Comparison of ENCODE assay signal across 14 cellular contexts in the genomic region with DNA sequence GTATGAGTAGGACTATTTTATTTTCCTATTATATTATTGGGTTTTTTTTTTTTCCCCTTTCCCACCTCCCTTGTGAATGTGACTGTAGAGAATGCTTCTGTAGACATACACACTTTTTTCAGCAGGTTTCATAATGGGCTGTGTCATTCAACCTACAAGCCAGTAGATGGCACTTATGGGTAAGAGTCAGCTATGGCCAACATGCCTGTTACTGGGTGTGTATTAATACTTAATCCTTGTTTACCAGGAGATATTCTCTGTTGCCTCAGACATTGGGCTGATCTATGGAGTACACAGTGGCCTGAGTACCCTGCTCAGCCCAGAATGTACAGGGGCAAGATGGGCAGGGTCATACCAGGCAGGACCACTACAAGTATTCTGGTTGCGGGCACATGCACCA.
DNase-seq lines count a peak whose midpoint lies in the region; ATAC-seq and TF ChIP-seq lines count a peak whose summit lies in the region.
"Had no signal": no experiment of that assay in that cellular context is flagged by ENCODE, and none has a peak within 500 bp of the region (broad histone marks: within the 10 kb centered on the region; RNA-seq: fewer than 3 reads in every experiment).

No MANE protein-coding gene starts in this region.

- in situ Hi-C loops in Panc1 (cut with HindIII; ENCODE audit: low pct_unique_long_range_greater_than_20kb, low sequenced_read_pairs): no loop called here

- H3K4me3 Mint-ChIP-seq in naive thymus-derived CD4-positive, alpha-beta T cell: no peak overlapping the region
- no peak overlapping the region for H3K4me3 Mint-ChIP-seq in activated CD4-positive, alpha-beta T cell treated with anti-CD3 and anti-CD28 coated beads for 36 hours

- H3K36me3 ChIP-seq in BE2C (no peaks in the 10 kb centered on the region), H7 (replicated peaks; ENCODE audit: control insufficient read depth, insufficient read depth, low read length) (no peaks in the 10 kb centered on the region), Panc1 (ENCODE audit: control insufficient read depth, insufficient read depth, low read length) (no peaks in the 10 kb centered on the region), hepatocyte (replicated peaks; ENCODE audit: insufficient read depth, low read depth) (no peaks in the 10 kb centered on the region)
- no peaks in the 10 kb centered on the region for H3K36me3 ChIP-seq in naive thymus-derived CD4-positive, alpha-beta T cell (ENCODE audit: control insufficient read depth in 2 of 3, insufficient read depth in 3 of 3, low read length in 3 of 3)
- H3K36me3 ChIP-seq: right atrium auricular region, thoracic aorta had no signal

- H3K27ac ChIP-seq in Panc1 (ENCODE audit: low read length): no peak overlapping the region
- H3K27ac ChIP-seq in hepatocyte: no peak overlapping the region
- no peak overlapping the region for H3K27ac ChIP-seq in naive thymus-derived CD4-positive, alpha-beta T cell (ENCODE audit: low read depth, low read length)
- H3K27ac ChIP-seq: right atrium auricular region, thoracic aorta had no signal

- peaks cover 0 to 37% (median 16%) of the 10 kb centered on the region in 11 donors for H3K9me3 Mint-ChIP-seq in naive thymus-derived CD4-positive, alpha-beta T cell
- peaks cover 18% of the 10 kb centered on the region for H3K9me3 Mint-ChIP-seq in activated CD4-positive, alpha-beta T cell treated with anti-CD3 and anti-CD28 coated beads for 36 hours (ENCODE audit: low read depth)

- no peaks in the 10 kb centered on the region for H3K79me2 ChIP-seq in hepatocyte

- H3K4me1 ChIP-seq in BE2C (no peaks in the 10 kb centered on the region), Panc1 (ENCODE audit: control insufficient read depth, insufficient read depth, low read length) (no peaks in the 10 kb centered on the region), hepatocyte (ENCODE audit: insufficient read depth) (no peaks in the 10 kb centered on the region)
- H3K4me1 ChIP-seq in naive thymus-derived CD4-positive, alpha-beta T cell (ENCODE audit: control insufficient read depth in 2 of 2, insufficient read depth in 2 of 2, low read length in 2 of 2): no peaks in the 10 kb centered on the region
- H3K4me1 ChIP-seq: right atrium auricular region had no signal

- POLR2A ChIA-PET in Panc1 (lab: Charles Lee): no interaction called here
- POLR2A ChIA-PET in naive thymus-derived CD4-positive, alpha-beta T cell (lab: Charles Lee): no interaction called here
- POLR2A ChIA-PET in activated CD4-positive, alpha-beta T cell treated with anti-CD3 and anti-CD28 coated beads for 36 hours (lab: Charles Lee): no interaction called here

- BruUV-seq in Panc1 (replicated peaks; lab: Mats Ljungman, UMichigan): no TSS peak

- H3K4me3 ChIP-seq in BE2C (ENCODE audit: low read depth, low read length) (no peak overlapping the region), H7 (ENCODE audit: insufficient read depth, low read depth, low read length) (no peak overlapping the region), Panc1 (ENCODE audit: low read depth in 2 of 2, low read length in 2 of 2) (no peak overlapping the region), hepatocyte (no peak overlapping the region)
- H3K4me3 ChIP-seq in naive thymus-derived CD4-positive, alpha-beta T cell (ENCODE audit: low read length): no peak overlapping the region
- H3K4me3 ChIP-seq: right atrium auricular region, thoracic aorta had no signal

- peaks cover 0 to 4% (median 0%) of the 10 kb centered on the region in 7 donors for H3K4me1 Mint-ChIP-seq in naive thymus-derived CD4-positive, alpha-beta T cell
- no peaks in the 10 kb centered on the region for H3K4me1 Mint-ChIP-seq in activated CD4-positive, alpha-beta T cell treated with anti-CD3 and anti-CD28 coated beads for 36 hours

- no peak for ATAC-seq in Panc1
- ATAC-seq in naive thymus-derived CD4-positive, alpha-beta T cell: no peak
- ATAC-seq in activated CD4-positive, alpha-beta T cell treated with anti-CD3 and anti-CD28 coated beads for 36 hours: no peak
- ATAC-seq: HCT116 had no signal

- no peaks in the 10 kb centered on the region for H3K9me3 ChIP-seq in BE2C
- H3K9me3 ChIP-seq in Panc1 (ENCODE audit: control insufficient read depth, insufficient read depth, low read depth, low read length): no peaks in the 10 kb centered on the region
- no peaks in the 10 kb centered on the region for H3K9me3 ChIP-seq in hepatocyte (ENCODE audit: low read depth)
- peaks cover 0 to 9% (median 4%) of the 10 kb centered on the region in 3 experiments for H3K9me3 ChIP-seq in naive thymus-derived CD4-positive, alpha-beta T cell (ENCODE audit: control insufficient read depth in 2 of 3, low read length in 3 of 3)

- intact Hi-C loops in Panc1 (cut with micrococcal nuclease; ENCODE audit: unreplicated experiment): no loop called here
- intact Hi-C loops in naive thymus-derived CD4-positive, alpha-beta T cell (cut with micrococcal nuclease): no loop called here
- intact Hi-C loops in activated CD4-positive, alpha-beta T cell treated with anti-CD3 and anti-CD28 coated beads for 36 hours (cut with DNase I, micrococcal nuclease): no loop called here

- H3K36me3 Mint-ChIP-seq in naive thymus-derived CD4-positive, alpha-beta T cell: no peaks in the 10 kb centered on the region
- H3K36me3 Mint-ChIP-seq in activated CD4-positive, alpha-beta T cell treated with anti-CD3 and anti-CD28 coated beads for 36 hours (ENCODE audit: low read depth): no peaks in the 10 kb centered on the region

- no peaks in the 10 kb centered on the region for H4K20me1 ChIP-seq in hepatocyte (ENCODE audit: insufficient read depth, poor library complexity, severe bottlenecking)

- H3K9me2 ChIP-seq in hepatocyte (replicated peaks; ENCODE audit: insufficient read depth): no peaks in the 10 kb centered on the region

- no peak overlapping the region for H3K4me2 ChIP-seq in hepatocyte

- WGBS in hepatocyte (ENCODE audit: low lambda C conversion rate, missing lambda C conversion rate): 95% methylated on average over 1 of the region's 1 CpG

- TF ChIP-seq CTCF in BE2C (IDR thresholded peaks at IDR 0.05; ENCODE audit: low read depth, low read length) (peak; percentile 61), Panc1 (IDR thresholded peaks at IDR 0.05) (peak; percentile 45), hepatocyte (IDR thresholded peaks at IDR 0.05; ENCODE audit: poor library complexity) (peak; percentile 39)

- H3K27me3 ChIP-seq in BE2C (no peaks in the 10 kb centered on the region), H7 (ENCODE audit: control insufficient read depth, insufficient read depth, low read length) (no peaks in the 10 kb centered on the region), Panc1 (ENCODE audit: control insufficient read depth, insufficient read depth, low read length) (no peaks in the 10 kb centered on the region), hepatocyte (no peaks in the 10 kb centered on the region)
- H3K27me3 ChIP-seq in naive thymus-derived CD4-positive, alpha-beta T cell (ENCODE audit: control insufficient read depth in 2 of 2, insufficient read depth in 2 of 2, low read length in 2 of 2): no peaks in the 10 kb centered on the region
- H3K27me3 ChIP-seq: right atrium auricular region had no signal

- no peaks in the 10 kb centered on the region for H3K27me3 Mint-ChIP-seq in naive thymus-derived CD4-positive, alpha-beta T cell
- H3K27me3 Mint-ChIP-seq in activated CD4-positive, alpha-beta T cell treated with anti-CD3 and anti-CD28 coated beads for 36 hours: no peaks in the 10 kb centered on the region

- DNase-seq in BE2C: no peak
- DNase-seq in H7: peak; percentile 34
- peak; percentile 1 for DNase-seq in Panc1 (ENCODE audit: low read depth, low spot score)
- peak; percentile 19 for DNase-seq in hepatocyte (ENCODE audit: low spot score)
- no peak for DNase-seq in hypothalamus (lab: John Stamatoyannopoulos, UW)
- DNase-seq in naive thymus-derived CD4-positive, alpha-beta T cell: no peak
- DNase-seq in stimulated activated CD4-positive, alpha-beta T cell treated with anti-CD3 and anti-CD28 coated beads, Interleukin-1b, Interleukin-23, amount 100 ng/mL, for 48 hours: no peak
- DNase-seq in activated CD4-positive, alpha-beta T cell treated with anti-CD3 and anti-CD28 coated beads for 36 hours: no peak
- DNase-seq: activated CD8-positive, alpha-beta memory T cell treated with anti-CD3 and anti-CD28 coated beads, Interleukin-2, amount 50 U/mL, for 4 hours; erythroblast; NCI-H1436 treated with DMSO at 0.1 percent for 48 hours had no signal

- H2AFZ ChIP-seq in hepatocyte: no peak overlapping the region

- CTCF ChIA-PET in Panc1 (lab: Charles Lee): interaction anchor here (0.7 kb wide), 1 partner anchor 208 kb away, joined by 4 read pairs; no protein-coding TSS in a partner anchor
- CTCF ChIA-PET in naive thymus-derived CD4-positive, alpha-beta T cell (lab: Charles Lee): no interaction called here
- CTCF ChIA-PET in activated CD4-positive, alpha-beta T cell treated with anti-CD3 and anti-CD28 coated beads for 36 hours (lab: Charles Lee): no interaction called here

- H3K27ac Mint-ChIP-seq in naive thymus-derived CD4-positive, alpha-beta T cell: no peak overlapping the region
- H3K27ac Mint-ChIP-seq in activated CD4-positive, alpha-beta T cell treated with anti-CD3 and anti-CD28 coated beads for 36 hours: no peak overlapping the region

Comparison
In these comparisons a context has a peak if more than half of its experiments do, and no peak if none do; other contexts are left out.
1. DNase-seq: peak in H7 (single experiment), Panc1 (single experiment) and hepatocyte (single experiment); none in BE2C (single experiment), hypothalamus (0 of 51), naive thymus-derived CD4-positive, alpha-beta T cell (0 of 9), stimulated activated CD4-positive, alpha-beta T cell treated with anti-CD3 and anti-CD28 coated beads, Interleukin-1b, Interleukin-23, amount 100 ng/mL, for 48 hours (single experiment) and activated CD4-positive, alpha-beta T cell treated with anti-CD3 and anti-CD28 coated beads for 36 hours (single experiment).
2. Peak in every context shown above with its lines, with median percentiles within 50 percentile points of each other: CTCF ChIP-seq.